Comparison of ENCODE assay signal across 23 cellular contexts in genomic region chr10:24991298-24991697, GRCh38. TPM values are rescaled to one million over a fixed set of nuclear protein-coding genes. Genes with fewer than 3 reads are reported as not detected.
"Had no signal": no experiment of that assay in that cellular context is flagged by ENCODE, and none has a peak within 500 bp of the region (broad histone marks: within the 10 kb centered on the region; RNA-seq: fewer than 3 reads in every experiment).

No MANE protein-coding gene starts in this region.

- DNase-seq: dermis blood vessel endothelial cell; dorsolateral prefrontal cortex; effector CD4-positive, alpha-beta T cell; effector memory CD4-positive, alpha-beta T cell; foreskin keratinocyte; heart left ventricle; hypothalamus; immature natural killer cell; islet precursor cell; left cardiac atrium; left lung; left ventricle myocardium superior; lower lobe of right lung; mesendoderm; midbrain; naive thymus-derived CD4-positive, alpha-beta T cell had no signal

- H2AFZ ChIP-seq: hepatocyte had no signal

- H3K9me3 ChIP-seq: esophagus muscularis mucosa, gastroesophageal sphincter, heart left ventricle, left lung, lower lobe of right lung had no signal

- H3K36me3 ChIP-seq: esophagus muscularis mucosa, gastroesophageal sphincter, heart left ventricle, left lung, lower lobe of right lung had no signal

- H3K36me3 Mint-ChIP-seq: immature natural killer cell; memory B cell; naive thymus-derived CD4-positive, alpha-beta T cell had no signal

- H3K79me2 ChIP-seq: hepatocyte had no signal

- ATAC-seq: foreskin keratinocyte; gastroesophageal sphincter; heart left ventricle; left cardiac atrium; left lung; left ventricle myocardium superior; lower lobe of right lung; naive thymus-derived CD4-positive, alpha-beta T cell had no signal

- H3K4me1 ChIP-seq: esophagus muscularis mucosa, foreskin keratinocyte, gastroesophageal sphincter, left lung, lower lobe of right lung had no signal

- H3K4me1 Mint-ChIP-seq: immature natural killer cell had no signal

- H3K27ac Mint-ChIP-seq: immature natural killer cell; memory B cell; naive thymus-derived CD4-positive, alpha-beta T cell had no signal

- H3K9me3 Mint-ChIP-seq: immature natural killer cell; memory B cell; naive thymus-derived CD4-positive, alpha-beta T cell had no signal

- H3K4me3 ChIP-seq: coronary artery, dorsolateral prefrontal cortex, esophagus muscularis mucosa, gastroesophageal sphincter, heart left ventricle, hepatocyte, left lung, lower lobe of right lung had no signal

- H3K4me3 Mint-ChIP-seq: immature natural killer cell; memory B cell; naive thymus-derived CD4-positive, alpha-beta T cell had no signal

- H3K27me3 ChIP-seq: dorsolateral prefrontal cortex, foreskin keratinocyte, gastroesophageal sphincter, heart left ventricle, hepatocyte, left lung had no signal

- H3K4me2 ChIP-seq: hepatocyte had no signal

- H3K27ac ChIP-seq: coronary artery, dorsolateral prefrontal cortex, esophagus muscularis mucosa, foreskin keratinocyte, gastroesophageal sphincter, heart left ventricle, hepatocyte, left lung, lower lobe of right lung had no signal

RNA-seq across cellular contexts. Expression of gene ENKUR, which starts 24.7 kb away (rescaled TPM):
- total RNA-seq: epithelial cell of proximal tubule, left cardiac atrium, left ventricle myocardium superior, lower leg skin had no signal
- polyA plus RNA-seq: foreskin keratinocyte; naive thymus-derived CD4-positive, alpha-beta T cell had no signal
